8 cellular contexts compared by ENCODE assay signal in genomic region chr6:47242483-47243386, GRCh38.
A peak's percentile ranks its signal among the peaks of the same experiment; 100 is the strongest.
DNase-seq lines count a peak whose midpoint lies in the region; ATAC-seq and TF ChIP-seq lines count a peak whose summit lies in the region.

No MANE protein-coding gene starts in this region.

- no peak overlapping the region for H2AK9ac ChIP-seq in IMR-90 (replicated peaks; ENCODE audit: low read depth, low read length, poor library complexity)

- H2AK5ac ChIP-seq in IMR-90 (ENCODE audit: low read depth, low read length): no peak overlapping the region

- TF ChIP-seq RAD21 in IMR-90 (IDR thresholded peaks at IDR 0.05; ENCODE audit: low read length): no peak

- H3K36me3 ChIP-seq in IMR-90 (ENCODE audit: control insufficient read depth, insufficient read depth, low read length): no peaks in the 10 kb centered on the region
- H3K36me3 ChIP-seq in prostate gland: no peaks in the 10 kb centered on the region
- H3K36me3 ChIP-seq in aorta (ENCODE audit: control insufficient read depth in 1 of 2, insufficient read depth in 2 of 2, low read length in 1 of 2): no peaks in the 10 kb centered on the region

- no peak overlapping the region for H2BK20ac ChIP-seq in IMR-90 (ENCODE audit: low read depth, low read length)

- H2BK15ac ChIP-seq in IMR-90 (ENCODE audit: low read depth, low read length): peak overlapping the region; percentile 37; the same call in 1 of the 3 replicates

- peak; percentile 85 for DNase-seq in EL
- peak; percentile 90 for DNase-seq in IMR-90
- DNase-seq in RPMI8226: peak; percentile 97
- DNase-seq in activated naive CD4-positive, alpha-beta T cell treated with anti-CD3 and anti-CD28 coated beads, Interleukin-2, amount 10 ng/mL, durations not matched to agents 7 days and 5 days: peak; percentile 82
- DNase-seq in glutamatergic neuron: peak; percentile 74
- peak; percentile 90 for DNase-seq in prostate gland (ENCODE audit: low spot score)
- peak; percentile 82 to 92 for DNase-seq in aorta

- no peak overlapping the region for H3K4me3 Mint-ChIP-seq in activated naive CD4-positive, alpha-beta T cell treated with anti-CD3 and anti-CD28 coated beads, Interleukin-2, amount 10 ng/mL, durations not matched to agents 7 days and 5 days
- peak overlapping the region; percentile 25 for H3K4me3 Mint-ChIP-seq in glutamatergic neuron (ENCODE audit: unreplicated experiment)

- intact Hi-C loops in IMR-90 (cut with micrococcal nuclease): loop anchor here (5.0 kb wide), 1 partner anchor 75 kb away; no protein-coding TSS in a partner anchor
- intact Hi-C loops in prostate gland (cut with DNase I): no loop called here
- intact Hi-C loops in aorta (cut with DNase I): no loop called here

- H3K4me3 ChIP-seq in IMR-90 (ENCODE audit: insufficient read depth, low read depth, low read length): no peak overlapping the region
- no peak overlapping the region for H3K4me3 ChIP-seq in prostate gland
- H3K4me3 ChIP-seq in aorta (ENCODE audit: low read length in 2 of 2): no peak overlapping the region

- peaks cover 27% of the 10 kb centered on the region for H3K4me1 Mint-ChIP-seq in activated naive CD4-positive, alpha-beta T cell treated with anti-CD3 and anti-CD28 coated beads, Interleukin-2, amount 10 ng/mL, durations not matched to agents 7 days and 5 days
- peaks cover 26% of the 10 kb centered on the region for H3K4me1 Mint-ChIP-seq in glutamatergic neuron (ENCODE audit: low read depth, unreplicated experiment)

- no peak overlapping the region for H3K9ac ChIP-seq in IMR-90 (ENCODE audit: low read depth, low read length)

- CTCF ChIA-PET in IMR-90 (lab: Yijun Ruan, JAX): no interaction called here
- CTCF ChIA-PET in activated naive CD4-positive, alpha-beta T cell treated with anti-CD3 and anti-CD28 coated beads, Interleukin-2, amount 10 ng/mL, durations not matched to agents 7 days and 5 days (lab: Charles Lee): interaction anchor here (1.5 kb wide), 1 partner anchor 9 kb away, joined by 7 read pairs; no protein-coding TSS in a partner anchor

- no peak overlapping the region for H3K4ac ChIP-seq in IMR-90 (ENCODE audit: low read depth, low read length)

- peak overlapping the region; percentile 70 for H3K27ac Mint-ChIP-seq in activated naive CD4-positive, alpha-beta T cell treated with anti-CD3 and anti-CD28 coated beads, Interleukin-2, amount 10 ng/mL, durations not matched to agents 7 days and 5 days
- H3K27ac Mint-ChIP-seq in glutamatergic neuron (ENCODE audit: unreplicated experiment): peak overlapping the region; percentile 60

- no peaks in the 10 kb centered on the region for H4K20me1 ChIP-seq in IMR-90 (ENCODE audit: insufficient read depth, low read length)

- TF ChIP-seq CTCF in IMR-90 (conservative IDR thresholded peaks at IDR 0.05; ENCODE audit: low read depth, low read length): no peak
- TF ChIP-seq CTCF in glutamatergic neuron (IDR thresholded peaks at IDR 0.05; ENCODE audit: partially characterized antibody, unreplicated experiment): no peak
- TF ChIP-seq CTCF in prostate gland (IDR thresholded peaks at IDR 0.05): no peak

- POLR2A ChIA-PET in IMR-90 (lab: Charles Lee; ENCODE audit: unreplicated experiment): interaction anchor here (0.5 kb wide), 1 partner anchor 47 kb away, joined by 3 read pairs; no protein-coding TSS in a partner anchor

- dilution Hi-C loops in IMR-90 (cut with HindIII; ENCODE audit: low sequenced_read_pairs, unreplicated experiment): no loop called here

- no peak overlapping the region for H3K56ac ChIP-seq in IMR-90 (ENCODE audit: extremely low read depth, insufficient read depth, low read length)

- no peaks in the 10 kb centered on the region for H3K27me3 ChIP-seq in IMR-90 (ENCODE audit: control insufficient read depth, insufficient read depth, low read length)
- H3K27me3 ChIP-seq in prostate gland (replicated peaks; ENCODE audit: insufficient read depth): no peaks in the 10 kb centered on the region
- H3K27me3 ChIP-seq in aorta (ENCODE audit: control insufficient read depth in 1 of 2, insufficient read depth in 2 of 2, low read length in 1 of 2): no peaks in the 10 kb centered on the region

- peaks cover 0 to 4% of the 10 kb centered on the region in 2 experiments; a peak in 1 of 4 replicates for H3K79me1 ChIP-seq in IMR-90 (ENCODE audit: low read depth in 1 of 2, low read length in 2 of 2)

- H3K23ac ChIP-seq in IMR-90 (ENCODE audit: low read depth, low read length): no peak overlapping the region

- 0 out of 2 replicates have a peak, but pooled peaks cover 3% of the 10 kb centered on the region for H3K9me1 ChIP-seq in IMR-90 (ENCODE audit: insufficient read depth, low read length)

- H3K4me2 ChIP-seq in IMR-90 (ENCODE audit: low read depth, low read length): peak overlapping the region; percentile 8; the same call in 1 of the 2 replicates

- peak; percentile 95 for ATAC-seq in GM21723 (IDR thresholded peaks at IDR 0.05; ENCODE audit: unreplicated experiment)
- peak; percentile 96 for ATAC-seq in IMR-90 (ENCODE audit: low read depth)
- ATAC-seq in aorta (ENCODE audit: low FRiP score): peak; percentile 78

- H2BK5ac ChIP-seq in IMR-90 (ENCODE audit: low read depth, low read length, poor library complexity, severe bottlenecking): peak overlapping the region; percentile 9

- H3K36me3 Mint-ChIP-seq in activated naive CD4-positive, alpha-beta T cell treated with anti-CD3 and anti-CD28 coated beads, Interleukin-2, amount 10 ng/mL, durations not matched to agents 7 days and 5 days: no peaks in the 10 kb centered on the region
- no peaks in the 10 kb centered on the region for H3K36me3 Mint-ChIP-seq in glutamatergic neuron (ENCODE audit: unreplicated experiment)

- no peak overlapping the region for H2BK120ac ChIP-seq in IMR-90 (ENCODE audit: low read depth, low read length)

- H3K4me1 ChIP-seq in IMR-90 (ENCODE audit: control insufficient read depth, insufficient read depth, low read length) (peaks cover 3% of the 10 kb centered on the region; the same call in 1 of the 2 replicates), prostate gland (replicated peaks) (peaks cover 4% of the 10 kb centered on the region), aorta (ENCODE audit: control insufficient read depth in 1 of 2, insufficient read depth in 2 of 2, low read length in 2 of 2) (no peaks in the 10 kb centered on the region)

- H3K27ac ChIP-seq in IMR-90 (ENCODE audit: insufficient read depth, low read length): 0 out of 2 replicates have a peak overlapping the region, but pooled peaks have one; percentile 4
- peak overlapping the region; percentile 35 to 43 for H3K27ac ChIP-seq in prostate gland
- no peak overlapping the region for H3K27ac ChIP-seq in aorta (ENCODE audit: low read depth in 1 of 2, low read length in 2 of 2)

- no peak overlapping the region for H3K18ac ChIP-seq in IMR-90 (ENCODE audit: low read depth, low read length)

- no peaks in the 10 kb centered on the region for H3K9me3 Mint-ChIP-seq in activated naive CD4-positive, alpha-beta T cell treated with anti-CD3 and anti-CD28 coated beads, Interleukin-2, amount 10 ng/mL, durations not matched to agents 7 days and 5 days
- H3K9me3 Mint-ChIP-seq in glutamatergic neuron (ENCODE audit: unreplicated experiment): no peaks in the 10 kb centered on the region

- 0% methylated on average over 3 of the region's 14 CpGs; no CpG with 5 or more reads in 1 of the 2 experiments for WGBS in IMR-90 (ENCODE audit: extremely low coverage in 2 of 2, insufficient read length in 1 of 2), 2 experiments
- 38% methylated on average over 14 of the region's 14 CpGs for WGBS in prostate gland
- 44 to 47% methylated on average over 14 of the region's 14 CpGs for WGBS in aorta, 2 donors

- no peak for TF ChIP-seq POLR2A in IMR-90 (IDR thresholded peaks at IDR 0.05; ENCODE audit: low read depth, low read length)
- peak; percentile 17 for TF ChIP-seq POLR2A in prostate gland (IDR thresholded peaks at IDR 0.05)

- no peaks in the 10 kb centered on the region for H3K27me3 Mint-ChIP-seq in activated naive CD4-positive, alpha-beta T cell treated with anti-CD3 and anti-CD28 coated beads, Interleukin-2, amount 10 ng/mL, durations not matched to agents 7 days and 5 days
- no peaks in the 10 kb centered on the region for H3K27me3 Mint-ChIP-seq in glutamatergic neuron (ENCODE audit: unreplicated experiment)

- H4K5ac ChIP-seq in IMR-90 (ENCODE audit: low read depth, low read length): no peak overlapping the region; the same call in 1 of the 2 replicates

- H3K9me3 ChIP-seq in IMR-90 (ENCODE audit: control insufficient read depth, insufficient read depth, low read length) (no peaks in the 10 kb centered on the region), prostate gland (no peaks in the 10 kb centered on the region), aorta (ENCODE audit: control insufficient read depth, low read length) (no peaks in the 10 kb centered on the region)

- BruUV-seq in IMR-90 (replicated peaks; lab: Mats Ljungman, UMichigan): no TSS peak

- no peak overlapping the region for H3K14ac ChIP-seq in IMR-90 (replicated peaks; ENCODE audit: low read depth, low read length)

- in situ Hi-C loops in IMR-90 (cut with MboI; ENCODE audit: low sequenced_read_pairs): no loop called here

- H4K8ac ChIP-seq in IMR-90 (ENCODE audit: low read depth in 2 of 2, low read length in 2 of 2): peak overlapping the region; percentile 2 to 28; a peak in 1 of 4 replicates

- peak overlapping the region; percentile 25 for H2AFZ ChIP-seq in IMR-90 (replicated peaks; ENCODE audit: low read length, poor library complexity)

- H4K91ac ChIP-seq in IMR-90 (ENCODE audit: insufficient read depth, low read depth, low read length): no peak overlapping the region

TF ChIP-seq in IMR-90, 13 proteins besides CTCF, POLR2A, EP300 and RAD21:
- TF ChIP-seq MXI1 (IDR thresholded peaks at IDR 0.05; ENCODE audit: borderline replicate concordance, low read depth, low read length): no peak
- no peak for TF ChIP-seq CHD1 (IDR thresholded peaks at IDR 0.05; ENCODE audit: low read depth, low read length)
- TF ChIP-seq BHLHE40 (IDR thresholded peaks at IDR 0.05; ENCODE audit: low read depth, low read length): peak; percentile 96
- 0 out of 2 replicates have a peak, but pooled peaks have one; percentile 21 for TF ChIP-seq MAFK (IDR thresholded peaks at IDR 0.05; ENCODE audit: low read depth, low read length)
- TF ChIP-seq NFE2L2 (IDR thresholded peaks at IDR 0.05; ENCODE audit: low read depth, low read length): no peak; the same call in 1 of the 2 replicates
- TF ChIP-seq MAZ (IDR thresholded peaks at IDR 0.05; ENCODE audit: borderline replicate concordance, low read depth, low read length): peak; percentile 98
- TF ChIP-seq FOS (IDR thresholded peaks at IDR 0.05; ENCODE audit: low read depth, low read length): peak; percentile 67
- TF ChIP-seq CEBPB (IDR thresholded peaks at IDR 0.05; ENCODE audit: low read depth, low read length): peak; percentile 65

Comparison
In these comparisons a context has a peak if more than half of its experiments do, and no peak if none do; other contexts are left out.
1. H3K27ac ChIP-seq: peak in IMR-90 (single experiment) and prostate gland (2 of 2); none in aorta (0 of 2).
2. Peak in every context shown above with its lines, with median percentiles within 50 percentile points of each other: DNase-seq and ATAC-seq.